In genomic region chr11:97722065-97722464, GRCh38 we compare ENCODE assay signal across 14 cellular contexts.
DNase-seq lines count a peak whose midpoint lies in the region; ATAC-seq, FAIRE-seq and TF ChIP-seq lines count a peak whose summit lies in the region.
"Had no signal": no experiment of that assay in that cellular context is flagged by ENCODE, and none has a peak within 500 bp of the region (broad histone marks: within the 10 kb centered on the region; RNA-seq: fewer than 3 reads in every experiment).

No MANE protein-coding gene starts in this region.

- H3K27ac Mint-ChIP-seq in natural killer cell: no peak overlapping the region
- H3K27ac Mint-ChIP-seq: CD4-positive, alpha-beta memory T cell; dendritic cell treated with granulocyte-macrophage colony-stimulating factor and Interleukin-4, amounts not matched to agents 40 ng/mL and 50 ng/mL, for 4 days had no signal

- H3K27me3 ChIP-seq in tibial artery (no peaks in the 10 kb centered on the region), transverse colon (no peaks in the 10 kb centered on the region)
- H3K27me3 ChIP-seq: neutrophil had no signal

- H3K9ac ChIP-seq in kidney (ENCODE audit: low read length in 2 of 2): no peak overlapping the region

- peaks cover 10% of the 10 kb centered on the region for H3K36me3 Mint-ChIP-seq in natural killer cell
- H3K36me3 Mint-ChIP-seq: CD4-positive, alpha-beta memory T cell had no signal

- no peak for TF ChIP-seq POLR2A in transverse colon (IDR thresholded peaks at IDR 0.05)

- intact Hi-C loops in kidney (cut with DNase I) (no loop called here), tibial artery (cut with DNase I; ENCODE audit: low total_unique reads) (no loop called here), natural killer cell (cut with micrococcal nuclease) (no loop called here), transverse colon (cut with DNase I; ENCODE audit: low total_unique reads) (no loop called here)

- H3K9me3 ChIP-seq in kidney (ENCODE audit: control insufficient read depth in 1 of 2, low read length in 2 of 2): no peaks in the 10 kb centered on the region
- no peaks in the 10 kb centered on the region for H3K9me3 ChIP-seq in tibial artery
- H3K9me3 ChIP-seq in transverse colon: no peaks in the 10 kb centered on the region
- H3K9me3 ChIP-seq: neutrophil had no signal

- FAIRE-seq in kidney (lab: Jason Lieb, UNC): no peak

- H3K36me3 ChIP-seq in kidney (ENCODE audit: control insufficient read depth in 1 of 2, insufficient read depth in 2 of 2, low read length in 2 of 2): no peaks in the 10 kb centered on the region
- no peaks in the 10 kb centered on the region for H3K36me3 ChIP-seq in tibial artery
- H3K36me3 ChIP-seq in transverse colon: no peaks in the 10 kb centered on the region
- H3K36me3 ChIP-seq: neutrophil had no signal

- no peak for TF ChIP-seq CTCF in kidney (IDR thresholded peaks at IDR 0.05; ENCODE audit: borderline replicate concordance, extremely low read depth, insufficient read depth)
- no peak for TF ChIP-seq CTCF in tibial artery (IDR thresholded peaks at IDR 0.05)
- no peak for TF ChIP-seq CTCF in natural killer cell (IDR thresholded peaks at IDR 0.05)
- no peak for TF ChIP-seq CTCF in transverse colon (IDR thresholded peaks at IDR 0.05)

- H3K9me3 Mint-ChIP-seq in natural killer cell: peaks cover 8 to 15% of the 10 kb centered on the region in 2 donors

- no peak for ATAC-seq in natural killer cell
- ATAC-seq: activated CD4-positive, CD25-positive, alpha-beta regulatory T cell treated with anti-CD3 and anti-CD28 coated beads, Interleukin-2, amount 50 U/mL, for 24 hours had no signal

- TF ChIP-seq EP300 in Ishikawa (IDR thresholded peaks at IDR 0.05; ENCODE audit: borderline replicate concordance) (no peak), transverse colon (IDR thresholded peaks at IDR 0.05; ENCODE audit: low read depth) (no peak)

- WGBS in transverse colon (ENCODE audit: low coverage in 1 of 2), 2 donors: 89% methylated on average over 1 of the region's 1 CpG; no CpG with 5 or more reads in 1 of the 2 donors

- TF ChIP-seq RAD21 in Ishikawa (IDR thresholded peaks at IDR 0.05; ENCODE audit: low read depth): no peak

- H3K4me1 ChIP-seq in kidney (ENCODE audit: control insufficient read depth in 1 of 2, insufficient read depth in 1 of 2, low read depth in 1 of 2, low read length in 2 of 2) (no peaks in the 10 kb centered on the region), tibial artery (no peaks in the 10 kb centered on the region), transverse colon (no peaks in the 10 kb centered on the region)

- no peaks in the 10 kb centered on the region for H3K4me1 Mint-ChIP-seq in natural killer cell
- H3K4me1 Mint-ChIP-seq: CD4-positive, alpha-beta memory T cell had no signal

- DNase-seq in DMS 273 (lab: John Stamatoyannopoulos, UW; ENCODE audit: unreplicated experiment) (peak; percentile 52), astrocyte of the hippocampus (ENCODE audit: low read depth, low spot score) (peak; percentile 94), kidney (peak; percentile 28), tibial artery (no peak), natural killer cell (no peak), RKO (ENCODE audit: low spot score) (no peak), transverse colon (no peak)
- DNase-seq: stimulated activated CD4-positive, alpha-beta T cell treated with anti-CD3 and anti-CD28 coated beads, Interleukin-2, amount 100 ng/mL, for 48 hours had no signal

- no peak overlapping the region for H3K4me3 Mint-ChIP-seq in natural killer cell
- H3K4me3 Mint-ChIP-seq: CD4-positive, alpha-beta memory T cell; dendritic cell treated with granulocyte-macrophage colony-stimulating factor and Interleukin-4, amounts not matched to agents 40 ng/mL and 50 ng/mL, for 4 days had no signal

- H3K4me3 ChIP-seq in kidney (ENCODE audit: low read length in 2 of 2): no peak overlapping the region
- no peak overlapping the region for H3K4me3 ChIP-seq in tibial artery
- no peak overlapping the region for H3K4me3 ChIP-seq in transverse colon
- H3K4me3 ChIP-seq: PC-9 had no signal

- in situ Hi-C loops in transverse colon (cut with MboI; ENCODE audit: low pct_ligation_motif_present in 1 of 4, low pct_unique_long_range_greater_than_20kb in 1 of 4, low sequenced_read_pairs in 3 of 4): no loop called here

- H3K27ac ChIP-seq in kidney (ENCODE audit: low read depth in 2 of 2, low read length in 2 of 2) (no peak overlapping the region), tibial artery (no peak overlapping the region), transverse colon (no peak overlapping the region)
- H3K27ac ChIP-seq: neutrophil, PC-9 had no signal

- no peaks in the 10 kb centered on the region for H3K27me3 Mint-ChIP-seq in natural killer cell (ENCODE audit: low read depth in 2 of 2)
- H3K27me3 Mint-ChIP-seq: CD4-positive, alpha-beta memory T cell; dendritic cell treated with granulocyte-macrophage colony-stimulating factor and Interleukin-4, amounts not matched to agents 40 ng/mL and 50 ng/mL, for 4 days had no signal

TF ChIP-seq in Ishikawa, 13 proteins besides CTCF, POLR2A, EP300 and RAD21:
- TF ChIP-seq NFIC (IDR thresholded peaks at IDR 0.05) (peak; percentile 34; the same call in 1 of the 2 replicates), EGR1 (IDR thresholded peaks at IDR 0.05) (no peak)

Comparison
In these comparisons a context has a peak if more than half of its experiments do, and no peak if none do; other contexts are left out.
1. DNase-seq: peak in DMS 273 (single experiment), astrocyte of the hippocampus (single experiment) and kidney (single experiment); none in tibial artery (0 of 2), natural killer cell (single experiment), RKO (single experiment) and transverse colon (single experiment).